9 cellular contexts compared by ENCODE assay signal in genomic region chr1:236063919-236064673, GRCh38. TPM values are rescaled to one million over a fixed set of nuclear protein-coding genes. Genes with fewer than 3 reads are reported as not detected.
A peak's percentile ranks its signal among the peaks of the same experiment; 100 is the strongest.
DNase-seq lines count a peak whose midpoint lies in the region; TF ChIP-seq lines count a peak whose summit lies in the region.
"Had no signal": no experiment of that assay in that cellular context is flagged by ENCODE, and none has a peak within 500 bp of the region (broad histone marks: within the 10 kb centered on the region; RNA-seq: fewer than 3 reads in every experiment).

No MANE protein-coding gene starts in this region.

- no peaks in the 10 kb centered on the region for H3K36me3 ChIP-seq in hepatocyte (replicated peaks; ENCODE audit: insufficient read depth, low read depth)
- H3K36me3 ChIP-seq: BLaER1 treated with 17β-estradiol and CSF1 and Interleukin-3, amounts not matched to agents 10 nM and 100 nM had no signal

- H3K4me3 Mint-ChIP-seq in IgD-negative memory B cell: peak overlapping the region in 3 of 4 donors; percentile 28 to 55 (median 41)

- peaks cover 46% of the 10 kb centered on the region for H3K79me2 ChIP-seq in hepatocyte

- peak; percentile 2 for DNase-seq in NCI-H1105 treated with DMSO at 0.1 percent for 48 hours (lab: John Stamatoyannopoulos, UW)
- DNase-seq in NCI-H1105 (lab: John Stamatoyannopoulos, UW): no peak
- DNase-seq in amygdala (lab: John Stamatoyannopoulos, UW): peak in 36 of 56 donors; percentile 4 to 73 (median 43)
- DNase-seq in hepatocyte (ENCODE audit: low spot score): peak; percentile 76
- DNase-seq in pulmonary artery endothelial cell (ENCODE audit: low read depth, low spot score): peak; percentile 19
- DNase-seq in activated gamma-delta T cell treated with Interleukin-2 at 50 U/mL for 16 hours: no peak
- no peak for DNase-seq in globus pallidus (ENCODE audit: low spot score)

- H3K9me3 Mint-ChIP-seq in IgD-negative memory B cell: peaks cover 0 to 6% (median 0%) of the 10 kb centered on the region in 3 donors

- H3K36me3 Mint-ChIP-seq in IgD-negative memory B cell: peaks cover 1% of the 10 kb centered on the region

- H4K20me1 ChIP-seq in hepatocyte (ENCODE audit: insufficient read depth, poor library complexity, severe bottlenecking): no peaks in the 10 kb centered on the region
- H4K20me1 ChIP-seq: BLaER1 treated with 17β-estradiol and CSF1 and Interleukin-3, amounts not matched to agents 10 nM and 100 nM had no signal

- peaks cover 10% of the 10 kb centered on the region for H3K27me3 ChIP-seq in hepatocyte
- H3K27me3 ChIP-seq: BLaER1 treated with 17β-estradiol and CSF1 and Interleukin-3, amounts not matched to agents 10 nM and 100 nM had no signal

- H3K27ac ChIP-seq in hepatocyte: peak overlapping the region; percentile 91
- H3K27ac ChIP-seq: BLaER1 treated with 17β-estradiol and CSF1 and Interleukin-3, amounts not matched to agents 10 nM and 100 nM had no signal

- H3K4me2 ChIP-seq in hepatocyte: peak overlapping the region; percentile 79
- H3K4me2 ChIP-seq: BLaER1 treated with 17β-estradiol and CSF1 and Interleukin-3, amounts not matched to agents 10 nM and 100 nM had no signal

- H3K4me3 ChIP-seq in hepatocyte: peak overlapping the region; percentile 79
- H3K4me3 ChIP-seq: BLaER1 treated with 17β-estradiol and CSF1 and Interleukin-3, amounts not matched to agents 10 nM and 100 nM had no signal

- peaks cover 14 to 19% (median 16%) of the 10 kb centered on the region in 3 donors for H3K4me1 Mint-ChIP-seq in IgD-negative memory B cell

- H3K27ac Mint-ChIP-seq in IgD-negative memory B cell: peak overlapping the region in 1 of 3 donors; percentile 81

- H2AFZ ChIP-seq in hepatocyte: peak overlapping the region; percentile 65

- 3% methylated on average over 43 of the region's 55 CpGs for WGBS in hepatocyte (ENCODE audit: low lambda C conversion rate, missing lambda C conversion rate)

- H3K4me1 ChIP-seq in hepatocyte (ENCODE audit: insufficient read depth): no peaks in the 10 kb centered on the region

- H3K9me3 ChIP-seq in hepatocyte (ENCODE audit: low read depth): no peaks in the 10 kb centered on the region

- H3K9me2 ChIP-seq in hepatocyte (replicated peaks; ENCODE audit: insufficient read depth): no peaks in the 10 kb centered on the region

- TF ChIP-seq CTCF in hepatocyte (IDR thresholded peaks at IDR 0.05; ENCODE audit: poor library complexity): no peak

- H3K27me3 Mint-ChIP-seq in IgD-negative memory B cell: peaks cover 50% of the 10 kb centered on the region

RNA-seq across cellular contexts. Expression of gene NID1, which starts 0.8 kb away (rescaled TPM):
- polyA plus RNA-seq in IgD-negative memory B cell: not detected
- total RNA-seq in hepatocyte: 57.3 and 72.8 TPM in 2 replicates
- 53.8 and 58.8 TPM in 2 replicates for polyA plus RNA-seq in hepatocyte
- total RNA-seq in pulmonary artery endothelial cell: 64.3 and 67.7 TPM in 2 replicates

Comparison
In these comparisons a context has a peak if more than half of its experiments do, and no peak if none do; other contexts are left out.
1. DNase-seq: peak in NCI-H1105 treated with DMSO at 0.1 percent for 48 hours (single experiment), amygdala (36 of 56), hepatocyte (single experiment) and pulmonary artery endothelial cell (single experiment); none in NCI-H1105 (single experiment), activated gamma-delta T cell treated with Interleukin-2 at 50 U/mL for 16 hours (single experiment) and globus pallidus (single experiment).